In the genomic region with DNA sequence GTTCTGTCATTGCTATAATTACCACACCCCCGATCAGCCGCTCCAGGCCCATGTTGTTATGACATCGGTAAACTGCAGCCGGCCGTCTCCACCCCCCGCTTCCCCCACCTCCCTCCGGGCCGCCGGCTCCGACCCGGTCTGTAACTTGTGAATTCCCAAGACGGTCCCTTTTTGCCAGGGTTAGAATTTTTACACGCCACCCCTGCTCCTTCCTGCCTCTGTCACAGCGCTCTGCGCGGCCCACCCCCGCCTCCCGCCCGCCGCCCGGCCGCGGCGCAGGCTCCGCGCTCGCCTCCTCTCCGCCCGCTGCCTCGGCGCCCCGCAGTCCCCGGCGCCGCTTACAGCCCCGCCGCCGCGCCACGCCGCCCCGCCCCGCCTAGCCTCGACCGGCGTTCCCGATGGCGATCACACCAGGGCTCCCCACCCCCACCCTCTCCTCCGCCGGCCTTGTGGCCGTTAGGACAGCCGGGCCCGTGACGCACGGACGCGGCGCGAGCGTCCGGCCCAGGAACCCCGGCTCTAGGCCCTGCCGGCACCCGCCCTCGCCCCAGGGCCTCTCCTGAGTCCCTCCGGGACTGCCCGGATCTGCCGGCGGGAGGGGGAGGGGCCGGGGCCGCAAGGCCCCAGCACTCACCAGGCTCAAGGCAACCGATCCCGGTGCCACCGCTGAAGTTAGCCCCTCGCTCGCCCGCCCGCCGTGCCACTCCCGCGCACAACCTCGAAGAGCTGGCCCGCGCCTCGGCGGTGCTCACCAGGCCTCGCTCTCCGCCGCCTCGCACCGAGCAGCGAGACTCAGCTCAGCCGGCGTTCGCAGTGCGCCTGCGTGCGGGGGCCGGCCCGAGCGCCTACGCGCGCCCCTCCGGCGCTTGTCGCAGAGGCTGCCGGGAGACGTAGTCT, we compare ENCODE assay signal across 8 cellular contexts. TPM values are rescaled to one million over a fixed set of nuclear protein-coding genes. Genes with fewer than 3 reads are reported as not detected.
DNase-seq lines count a peak whose midpoint lies in the region; ATAC-seq and TF ChIP-seq lines count a peak whose summit lies in the region.

KPNA1 (minus strand) TSS at position 817 of the 897 bp plus-strand sequence. CDS start 18,374 bp downstream, outside the sequence.

- peaks cover 11 to 46% of the 10 kb centered on the region in 2 donors for H3K4me1 ChIP-seq in left lung

- H3K36me3 ChIP-seq in left lung = no peaks in the 10 kb centered on the region

- H3K27me3 ChIP-seq in left lung = no peaks in the 10 kb centered on the region

- DNase-seq in C1 segment of cervical spinal cord (lab: John Stamatoyannopoulos, UW) (peak; percentile 20 to 91 (median 82)), NCI-H748 treated with DMSO at 0.1 percent for 48 hours (lab: John Stamatoyannopoulos, UW) (peak; percentile 30), dedifferentiated amniotic fluid mesenchymal stem cell (ENCODE audit: extremely low spot score) (peak; percentile 82), left lung (peak; percentile 90 to 96)
- peak; percentile 71 to 74 for DNase-seq in activated CD4-positive, alpha-beta T cell treated with anti-CD3 and anti-CD28 coated beads, Interleukin-2, amount 50 U/mL, for 24 hours (ENCODE audit: low read depth in 1 of 2, low spot score in 1 of 2)
- peak; percentile 83 for DNase-seq in stimulated activated CD4-positive, alpha-beta T cell treated with anti-CD3 and anti-CD28 coated beads, Interleukin-2, amount 100 ng/mL, for 4 hours (ENCODE audit: low read depth)

- no peak for TF ChIP-seq CTCF in left lung (IDR thresholded peaks at IDR 0.05)

- H3K4me3 ChIP-seq in left lung = peak within 1 kb of the TSS; percentile 78 to 83

- intact Hi-C loops in left lung (cut with DNase I) = no loop called here

- H3K27ac ChIP-seq in left lung = peak within 1 kb of the TSS; percentile 95 to 97

- no peaks in the 10 kb centered on the region for H3K9me3 ChIP-seq in left lung

- peak; percentile 85 for ATAC-seq in GM19328 (IDR thresholded peaks at IDR 0.05; ENCODE audit: unreplicated experiment)
- peak; percentile 74 for ATAC-seq in HG03469 (IDR thresholded peaks at IDR 0.05; ENCODE audit: unreplicated experiment)
- ATAC-seq in left lung = peak; percentile 98

RNA-seq across cellular contexts. Expression of gene KPNA1, which starts in this region (rescaled TPM):
- 10 to 100 TPM; 54.2 to 71.4 TPM for total RNA-seq in left lung

Comparison
In these comparisons a context has a peak if more than half of its experiments do, and no peak if none do; other contexts are left out.
1. Peak in every context shown above with its lines: DNase-seq, ATAC-seq, H3K4me3 ChIP-seq and H3K27ac ChIP-seq.
2. DNase-seq: peak in every context shown above with its lines; median percentile 93 in left lung; 83 in stimulated activated CD4-positive, alpha-beta T cell treated with anti-CD3 and anti-CD28 coated beads, Interleukin-2, amount 100 ng/mL, for 4 hours; 82 in C1 segment of cervical spinal cord; 82 in dedifferentiated amniotic fluid mesenchymal stem cell; 72 in activated CD4-positive, alpha-beta T cell treated with anti-CD3 and anti-CD28 coated beads, Interleukin-2, amount 50 U/mL, for 24 hours; 30 in NCI-H748 treated with DMSO at 0.1 percent for 48 hours.